11 cellular contexts compared by ENCODE assay signal in genomic region chr11:95153857-95154246, GRCh38.
DNase-seq lines count a peak whose midpoint lies in the region; ATAC-seq and TF ChIP-seq lines count a peak whose summit lies in the region.
"Had no signal": no experiment of that assay in that cellular context is flagged by ENCODE, and none has a peak within 500 bp of the region (broad histone marks: within the 10 kb centered on the region; RNA-seq: fewer than 3 reads in every experiment).

No MANE protein-coding gene starts in this region.

- H3K4me1 ChIP-seq in body of pancreas, result peaks cover 21% of the 10 kb centered on the region

- no peaks in the 10 kb centered on the region for H3K9me3 Mint-ChIP-seq in activated naive CD4-positive, alpha-beta T cell treated with anti-CD3 and anti-CD28 coated beads, Interleukin-2, amount 50 U/mL, for 24 hours
- no peaks in the 10 kb centered on the region for H3K9me3 Mint-ChIP-seq in T-cell
- H3K9me3 Mint-ChIP-seq in stimulated activated memory B cell treated with anti-CD40 and anti-IgM and Interleukin-4, amounts not matched to agents 10 μg/mL and 1 μg/mL and 100 μg/mL, for 72 hours, result no peaks in the 10 kb centered on the region

- POLR2A ChIA-PET in T-cell (lab: Charles Lee), result interaction anchor here in 1 of 2 donors (0.6 to 1.8 kb wide), 4 partner anchors 64 to 636 kb away, joined by 3 to 7 read pairs (median 4); partner anchors contain the start of genes ENDOD1, FAM76B and SESN3

- TF ChIP-seq POLR2A in body of pancreas (IDR thresholded peaks at IDR 0.05), result no peak

- no peaks in the 10 kb centered on the region for H3K27me3 Mint-ChIP-seq in activated naive CD4-positive, alpha-beta T cell treated with anti-CD3 and anti-CD28 coated beads, Interleukin-2, amount 50 U/mL, for 24 hours
- H3K27me3 Mint-ChIP-seq in T-cell, result no peaks in the 10 kb centered on the region
- no peaks in the 10 kb centered on the region for H3K27me3 Mint-ChIP-seq in stimulated activated memory B cell treated with anti-CD40 and anti-IgM and Interleukin-4, amounts not matched to agents 10 μg/mL and 1 μg/mL and 100 μg/mL, for 72 hours

- H3K4me3 Mint-ChIP-seq in activated naive CD4-positive, alpha-beta T cell treated with anti-CD3 and anti-CD28 coated beads, Interleukin-2, amount 50 U/mL, for 24 hours, result peak overlapping the region; percentile 87
- H3K4me3 Mint-ChIP-seq in T-cell, result peak overlapping the region; percentile 82 to 91 (median 84)
- peak overlapping the region; percentile 83 for H3K4me3 Mint-ChIP-seq in stimulated activated memory B cell treated with anti-CD40 and anti-IgM and Interleukin-4, amounts not matched to agents 10 μg/mL and 1 μg/mL and 100 μg/mL, for 72 hours

- H3K4me3 ChIP-seq in coronary artery (peak overlapping the region; percentile 52), body of pancreas (no peak overlapping the region)

- H3K27ac ChIP-seq in coronary artery, result no peak overlapping the region
- H3K27ac ChIP-seq in body of pancreas, result no peak overlapping the region
- H3K27ac ChIP-seq: gastrocnemius medialis, sigmoid colon had no signal

- CTCF ChIA-PET in T-cell (lab: Charles Lee), result interaction anchor here (0.5 to 9.0 kb wide), 26 partner anchors 10 to 1067 kb away, joined by 3 to 179 read pairs (median 5); partner anchors contain the start of genes ENDOD1 (in 1 of the 2), SESN3 (in 1 of the 2) and SRSF8 (in 1 of the 2)

- H3K27me3 ChIP-seq in body of pancreas, result no peaks in the 10 kb centered on the region
- H3K27me3 ChIP-seq: gastrocnemius medialis, sigmoid colon had no signal

- peaks cover 67% of the 10 kb centered on the region for H3K4me1 Mint-ChIP-seq in activated naive CD4-positive, alpha-beta T cell treated with anti-CD3 and anti-CD28 coated beads, Interleukin-2, amount 50 U/mL, for 24 hours
- peaks cover 51 to 56% (median 53%) of the 10 kb centered on the region in 3 donors for H3K4me1 Mint-ChIP-seq in T-cell
- H3K4me1 Mint-ChIP-seq in stimulated activated memory B cell treated with anti-CD40 and anti-IgM and Interleukin-4, amounts not matched to agents 10 μg/mL and 1 μg/mL and 100 μg/mL, for 72 hours, result peaks cover 56% of the 10 kb centered on the region

- no peak for TF ChIP-seq CTCF in coronary artery (IDR thresholded peaks at IDR 0.05)
- no peak for TF ChIP-seq CTCF in body of pancreas (IDR thresholded peaks at IDR 0.05)

- peak overlapping the region; percentile 98 for H3K27ac Mint-ChIP-seq in activated naive CD4-positive, alpha-beta T cell treated with anti-CD3 and anti-CD28 coated beads, Interleukin-2, amount 50 U/mL, for 24 hours
- peak overlapping the region; percentile 99 for H3K27ac Mint-ChIP-seq in T-cell
- H3K27ac Mint-ChIP-seq in stimulated activated memory B cell treated with anti-CD40 and anti-IgM and Interleukin-4, amounts not matched to agents 10 μg/mL and 1 μg/mL and 100 μg/mL, for 72 hours, result peak overlapping the region; percentile 79

- no peak for DNase-seq in activated naive CD4-positive, alpha-beta T cell treated with Interleukin-2 at 50 U/mL for 16 hours
- DNase-seq in T-cell (no peak), coronary artery (ENCODE audit: low spot score) (no peak), body of pancreas (no peak)
- DNase-seq: activated CD4-positive, CD25-positive, alpha-beta regulatory T cell treated with anti-CD3 and anti-CD28 coated beads, Interleukin-2, amount 50 U/mL, for 72 hours; gastrocnemius medialis; sigmoid colon had no signal

- H3K36me3 Mint-ChIP-seq in activated naive CD4-positive, alpha-beta T cell treated with anti-CD3 and anti-CD28 coated beads, Interleukin-2, amount 50 U/mL, for 24 hours, result no peaks in the 10 kb centered on the region
- H3K36me3 Mint-ChIP-seq in T-cell, result peaks cover 5% of the 10 kb centered on the region
- peaks cover 12% of the 10 kb centered on the region for H3K36me3 Mint-ChIP-seq in stimulated activated memory B cell treated with anti-CD40 and anti-IgM and Interleukin-4, amounts not matched to agents 10 μg/mL and 1 μg/mL and 100 μg/mL, for 72 hours

- ATAC-seq in T-cell (replicated peaks in 1 of 4) (no peak), body of pancreas (no peak), GM18861 (IDR thresholded peaks at IDR 0.05; ENCODE audit: unreplicated experiment) (no peak), GM18870 (IDR thresholded peaks at IDR 0.05; ENCODE audit: unreplicated experiment) (no peak)
- ATAC-seq in stimulated activated memory B cell treated with anti-CD40 and anti-IgM and Interleukin-4, amounts not matched to agents 10 μg/mL and 1 μg/mL and 100 μg/mL, for 72 hours, result no peak
- ATAC-seq: gastrocnemius medialis had no signal

- intact Hi-C loops in body of pancreas (cut with DNase I), result no loop called here

- WGBS in body of pancreas, 2 donors, result 69 to 75% methylated on average over 1 of the region's 1 CpG

- H3K36me3 ChIP-seq in body of pancreas (replicated peaks in 1 of 2; ENCODE audit: insufficient read depth in 1 of 2, low read depth in 2 of 2), result no peaks in the 10 kb centered on the region
- H3K36me3 ChIP-seq: gastrocnemius medialis, sigmoid colon had no signal

- H3K9me3 ChIP-seq in body of pancreas, result no peaks in the 10 kb centered on the region
- H3K9me3 ChIP-seq: gastrocnemius medialis, sigmoid colon had no signal
